ENCODE assay signal across 8 cellular contexts in the genomic region with DNA sequence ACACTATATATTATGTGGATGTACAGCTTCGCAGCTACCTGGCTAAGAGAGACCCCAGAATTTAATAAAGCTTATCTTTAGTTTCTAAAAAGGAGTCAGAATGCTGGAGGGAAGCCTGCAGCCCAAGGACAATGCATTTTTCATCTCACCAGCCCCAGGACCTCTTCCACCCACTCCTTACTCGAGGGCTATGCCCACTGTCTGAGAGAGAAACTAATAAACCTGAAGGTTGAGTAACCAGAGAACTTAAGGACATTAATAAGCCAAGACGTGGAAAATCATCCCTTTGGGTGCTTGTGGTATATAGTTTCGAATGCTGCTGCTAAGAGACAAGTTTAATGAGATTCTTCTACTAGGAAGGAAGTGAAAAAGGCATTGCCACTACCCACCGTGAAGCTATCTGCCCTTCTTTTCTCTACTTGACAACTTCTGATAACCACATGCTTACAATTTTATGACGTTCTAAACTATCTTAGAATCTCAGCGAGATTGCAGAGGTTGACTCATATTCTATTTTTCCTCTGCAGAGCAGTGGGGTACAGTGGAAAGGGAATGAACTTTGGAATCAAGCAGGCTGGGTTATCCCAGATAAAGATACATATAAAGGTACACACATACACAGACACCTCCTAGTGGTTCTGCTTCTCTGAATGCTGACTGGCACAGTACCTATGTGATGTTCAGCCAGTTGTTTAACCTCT. TPM values are rescaled to one million over a fixed set of nuclear protein-coding genes. Genes with fewer than 3 reads are reported as not detected.
DNase-seq lines count a peak whose midpoint lies in the region; ATAC-seq lines count a peak whose summit lies in the region.

No MANE protein-coding gene starts in this region.

- peak; percentile 30 for ATAC-seq in HG03354 (IDR thresholded peaks at IDR 0.05; ENCODE audit: poor library complexity, severe bottlenecking, unreplicated experiment)
- ATAC-seq in activated naive CD8-positive, alpha-beta T cell treated with anti-CD3 and anti-CD28 coated beads, Interleukin-2, amount 50 U/mL, for 24 hours: peak; percentile 12
- ATAC-seq in stimulated activated effector memory CD8-positive, alpha-beta T cell treated with anti-CD3 and anti-CD28 coated beads, Interleukin-12 subunit alpha, Interleukin-12 subunit beta, amount 100 ng/mL, for 72 hours: no peak

- peak overlapping the region; percentile 88 for H3K27ac Mint-ChIP-seq in activated CD4-positive, alpha-beta T cell treated with anti-CD3 and anti-CD28 coated beads, Interleukin-2, amount 10 ng/mL, durations not matched to agents 7 days and 5 days
- peak overlapping the region; percentile 92 for H3K27ac Mint-ChIP-seq in activated naive CD8-positive, alpha-beta T cell treated with anti-CD3 and anti-CD28 coated beads, Interleukin-2, amount 50 U/mL, for 24 hours
- peak overlapping the region; percentile 52 for H3K27ac Mint-ChIP-seq in stimulated activated effector memory CD8-positive, alpha-beta T cell treated with anti-CD3 and anti-CD28 coated beads, Interleukin-12 subunit alpha, Interleukin-12 subunit beta, amount 100 ng/mL, for 72 hours

- CTCF ChIA-PET in activated CD4-positive, alpha-beta T cell treated with anti-CD3 and anti-CD28 coated beads, Interleukin-2, amount 10 ng/mL, durations not matched to agents 7 days and 5 days (lab: Charles Lee): interaction anchor here (1.0 kb wide), 1 partner anchor 11 kb away, joined by 5 read pairs; no protein-coding TSS in a partner anchor

- H3K4me3 Mint-ChIP-seq in activated CD4-positive, alpha-beta T cell treated with anti-CD3 and anti-CD28 coated beads, Interleukin-2, amount 10 ng/mL, durations not matched to agents 7 days and 5 days: peak overlapping the region; percentile 63
- peak overlapping the region; percentile 69 for H3K4me3 Mint-ChIP-seq in activated naive CD8-positive, alpha-beta T cell treated with anti-CD3 and anti-CD28 coated beads, Interleukin-2, amount 50 U/mL, for 24 hours
- H3K4me3 Mint-ChIP-seq in stimulated activated effector memory CD8-positive, alpha-beta T cell treated with anti-CD3 and anti-CD28 coated beads, Interleukin-12 subunit alpha, Interleukin-12 subunit beta, amount 100 ng/mL, for 72 hours: peak overlapping the region; percentile 52

- H3K9me3 Mint-ChIP-seq in activated CD4-positive, alpha-beta T cell treated with anti-CD3 and anti-CD28 coated beads, Interleukin-2, amount 10 ng/mL, durations not matched to agents 7 days and 5 days: no peaks in the 10 kb centered on the region
- no peaks in the 10 kb centered on the region for H3K9me3 Mint-ChIP-seq in activated naive CD8-positive, alpha-beta T cell treated with anti-CD3 and anti-CD28 coated beads, Interleukin-2, amount 50 U/mL, for 24 hours
- no peaks in the 10 kb centered on the region for H3K9me3 Mint-ChIP-seq in stimulated activated effector memory CD8-positive, alpha-beta T cell treated with anti-CD3 and anti-CD28 coated beads, Interleukin-12 subunit alpha, Interleukin-12 subunit beta, amount 100 ng/mL, for 72 hours

- POLR2A ChIA-PET in activated CD4-positive, alpha-beta T cell treated with anti-CD3 and anti-CD28 coated beads, Interleukin-2, amount 10 ng/mL, durations not matched to agents 7 days and 5 days (lab: Charles Lee): interaction anchor here (0.6 kb wide), 1 partner anchor 1493 kb away, joined by 3 read pairs; no protein-coding TSS in a partner anchor

- H3K27me3 Mint-ChIP-seq in activated CD4-positive, alpha-beta T cell treated with anti-CD3 and anti-CD28 coated beads, Interleukin-2, amount 10 ng/mL, durations not matched to agents 7 days and 5 days: no peaks in the 10 kb centered on the region
- no peaks in the 10 kb centered on the region for H3K27me3 Mint-ChIP-seq in activated naive CD8-positive, alpha-beta T cell treated with anti-CD3 and anti-CD28 coated beads, Interleukin-2, amount 50 U/mL, for 24 hours

- peaks cover 47% of the 10 kb centered on the region for H3K36me3 Mint-ChIP-seq in activated CD4-positive, alpha-beta T cell treated with anti-CD3 and anti-CD28 coated beads, Interleukin-2, amount 10 ng/mL, durations not matched to agents 7 days and 5 days (ENCODE audit: low read depth)
- H3K36me3 Mint-ChIP-seq in activated naive CD8-positive, alpha-beta T cell treated with anti-CD3 and anti-CD28 coated beads, Interleukin-2, amount 50 U/mL, for 24 hours (ENCODE audit: low read depth): peaks cover 11% of the 10 kb centered on the region
- H3K36me3 Mint-ChIP-seq in stimulated activated effector memory CD8-positive, alpha-beta T cell treated with anti-CD3 and anti-CD28 coated beads, Interleukin-12 subunit alpha, Interleukin-12 subunit beta, amount 100 ng/mL, for 72 hours: peaks cover 44% of the 10 kb centered on the region

- DNase-seq in activated CD4-positive, alpha-beta T cell treated with anti-CD3 and anti-CD28 coated beads, Interleukin-2, amount 10 ng/mL, durations not matched to agents 7 days and 5 days: no peak
- no peak for DNase-seq in activated CD4-positive, alpha-beta T cell treated with anti-CD3 and anti-CD28 coated beads, Interleukin-2, amount 50 U/mL, for 4 hours
- DNase-seq in activated naive CD8-positive, alpha-beta T cell treated with anti-CD3 and anti-CD28 coated beads, Interleukin-2, amount 50 U/mL, for 24 hours: no peak
- DNase-seq in stimulated activated effector memory CD8-positive, alpha-beta T cell treated with anti-CD3 and anti-CD28 coated beads, Interleukin-12 subunit alpha, Interleukin-12 subunit beta, amount 100 ng/mL, for 72 hours (ENCODE audit: low spot score in 2 of 2): no peak
- DNase-seq in medulla oblongata (ENCODE audit: extremely low spot score) (no peak), iPS-NIHi11 (ENCODE audit: low spot score) (no peak), SHP77 treated with DMSO at 0.1 percent for 48 hours (lab: John Stamatoyannopoulos, UW) (no peak)

- H3K4me1 Mint-ChIP-seq in activated CD4-positive, alpha-beta T cell treated with anti-CD3 and anti-CD28 coated beads, Interleukin-2, amount 10 ng/mL, durations not matched to agents 7 days and 5 days: peaks cover 59% of the 10 kb centered on the region
- peaks cover 54% of the 10 kb centered on the region for H3K4me1 Mint-ChIP-seq in activated naive CD8-positive, alpha-beta T cell treated with anti-CD3 and anti-CD28 coated beads, Interleukin-2, amount 50 U/mL, for 24 hours
- peaks cover 46% of the 10 kb centered on the region for H3K4me1 Mint-ChIP-seq in stimulated activated effector memory CD8-positive, alpha-beta T cell treated with anti-CD3 and anti-CD28 coated beads, Interleukin-12 subunit alpha, Interleukin-12 subunit beta, amount 100 ng/mL, for 72 hours

RNA-seq across cellular contexts. Expression of a gene that starts 3.3 kb away (rescaled TPM):
- 10 to 100 TPM; 32.3 to 35.1 TPM for total RNA-seq in activated CD4-positive, alpha-beta T cell treated with anti-CD3 and anti-CD28 coated beads, Interleukin-2, amount 10 ng/mL, durations not matched to agents 7 days and 5 days
